In the genomic region with DNA sequence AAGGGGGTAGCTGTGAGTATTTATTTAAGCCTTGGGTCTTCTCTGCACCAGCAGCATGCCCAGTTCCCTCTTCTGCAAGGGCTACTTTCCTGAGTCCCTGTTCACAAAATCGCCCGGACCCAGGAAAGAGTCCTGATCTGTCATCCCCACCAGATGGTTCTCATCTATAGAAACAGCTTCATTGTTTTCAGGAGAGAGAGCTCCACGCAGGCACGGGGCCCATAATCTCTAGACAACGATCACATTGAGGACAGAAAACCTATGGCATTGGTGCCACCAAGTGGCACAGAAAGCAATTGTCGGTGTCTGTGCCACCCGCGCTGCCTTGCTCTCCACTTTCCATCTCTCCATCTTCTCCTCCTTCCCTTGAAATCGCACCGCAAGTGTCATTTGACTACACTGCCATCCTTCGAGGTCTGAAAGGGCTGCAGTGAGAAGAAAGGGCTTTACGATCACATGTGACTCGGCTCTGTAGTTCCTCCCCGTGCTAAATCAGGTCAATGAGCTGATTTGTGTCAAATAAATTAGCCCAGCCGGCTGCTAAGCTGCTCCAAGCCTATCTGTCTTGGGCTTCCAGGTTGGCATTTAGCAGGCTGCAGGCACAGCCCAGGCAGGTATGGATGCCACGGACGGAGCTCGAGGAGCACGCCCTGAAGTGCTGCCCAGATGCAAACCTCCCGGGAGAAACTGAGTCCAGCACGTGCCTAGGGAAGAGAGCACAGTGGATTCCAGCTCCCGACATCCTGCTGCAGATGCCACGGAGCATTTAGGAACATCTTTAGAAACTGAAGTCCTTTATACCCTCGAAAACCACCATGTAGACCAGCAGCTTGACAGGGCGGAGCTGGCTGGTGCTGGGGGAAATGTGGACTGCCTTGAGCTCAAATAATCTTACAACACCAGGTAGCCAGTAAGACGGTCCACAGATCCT, we compare ENCODE assay signal across 9 cellular contexts. TPM values are rescaled to one million over a fixed set of nuclear protein-coding genes. Genes with fewer than 3 reads are reported as not detected.
DNase-seq lines count a peak whose midpoint lies in the region; ATAC-seq and TF ChIP-seq lines count a peak whose summit lies in the region.
"Had no signal": no experiment of that assay in that cellular context is flagged by ENCODE, and none has a peak within 500 bp of the region (broad histone marks: within the 10 kb centered on the region; RNA-seq: fewer than 3 reads in every experiment).

No MANE protein-coding gene starts in this region.

- peaks cover 9% of the 10 kb centered on the region for H3K4me1 Mint-ChIP-seq in CD8-positive, alpha-beta T cell (ENCODE audit: low read depth)
- peaks cover 9% of the 10 kb centered on the region for H3K4me1 Mint-ChIP-seq in activated CD8-positive, alpha-beta T cell treated with anti-CD3 and anti-CD28 coated beads for 36 hours (ENCODE audit: low read depth)
- peaks cover 8% of the 10 kb centered on the region for H3K4me1 Mint-ChIP-seq in stimulated activated naive CD8-positive, alpha-beta T cell treated with anti-CD3 and anti-CD28 coated beads, Interleukin-15, Interleukin-2, amounts not matched to agents 100 ng/mL and 50 ng/mL, for 24 hours (ENCODE audit: low read depth)

- H3K4me1 ChIP-seq in CD8-positive, alpha-beta T cell (ENCODE audit: insufficient read depth, low read length) = peaks cover 5% of the 10 kb centered on the region

- ATAC-seq in CD8-positive, alpha-beta T cell = peak; percentile 90
- ATAC-seq in HG02678 (IDR thresholded peaks at IDR 0.05; ENCODE audit: unreplicated experiment) (peak; percentile 56), GM21528 (IDR thresholded peaks at IDR 0.05; ENCODE audit: low FRiP score, unreplicated experiment) (no peak)
- ATAC-seq in activated CD8-positive, alpha-beta T cell treated with anti-CD3 and anti-CD28 coated beads for 36 hours = peak; percentile 88

- H3K4me3 Mint-ChIP-seq in CD8-positive, alpha-beta T cell = peak overlapping the region; percentile 68
- H3K4me3 Mint-ChIP-seq in activated CD8-positive, alpha-beta T cell treated with anti-CD3 and anti-CD28 coated beads for 36 hours = peak overlapping the region; percentile 40
- H3K4me3 Mint-ChIP-seq in stimulated activated naive CD8-positive, alpha-beta T cell treated with anti-CD3 and anti-CD28 coated beads, Interleukin-15, Interleukin-2, amounts not matched to agents 100 ng/mL and 50 ng/mL, for 24 hours = peak overlapping the region; percentile 42

- peaks cover 4% of the 10 kb centered on the region for H3K27me3 Mint-ChIP-seq in CD8-positive, alpha-beta T cell (ENCODE audit: low read depth)
- H3K27me3 Mint-ChIP-seq in activated CD8-positive, alpha-beta T cell treated with anti-CD3 and anti-CD28 coated beads for 36 hours = peaks cover 3% of the 10 kb centered on the region
- peaks cover 5% of the 10 kb centered on the region for H3K27me3 Mint-ChIP-seq in stimulated activated naive CD8-positive, alpha-beta T cell treated with anti-CD3 and anti-CD28 coated beads, Interleukin-15, Interleukin-2, amounts not matched to agents 100 ng/mL and 50 ng/mL, for 24 hours

- H3K9me3 Mint-ChIP-seq in CD8-positive, alpha-beta T cell = no peaks in the 10 kb centered on the region
- H3K9me3 Mint-ChIP-seq in activated CD8-positive, alpha-beta T cell treated with anti-CD3 and anti-CD28 coated beads for 36 hours = no peaks in the 10 kb centered on the region
- H3K9me3 Mint-ChIP-seq in stimulated activated naive CD8-positive, alpha-beta T cell treated with anti-CD3 and anti-CD28 coated beads, Interleukin-15, Interleukin-2, amounts not matched to agents 100 ng/mL and 50 ng/mL, for 24 hours = no peaks in the 10 kb centered on the region
- H3K9me3 Mint-ChIP-seq: IgD-negative memory B cell had no signal

- peaks cover 9% of the 10 kb centered on the region for H3K36me3 Mint-ChIP-seq in CD8-positive, alpha-beta T cell
- H3K36me3 Mint-ChIP-seq in activated CD8-positive, alpha-beta T cell treated with anti-CD3 and anti-CD28 coated beads for 36 hours (ENCODE audit: low read depth) = no peaks in the 10 kb centered on the region
- H3K36me3 Mint-ChIP-seq in stimulated activated naive CD8-positive, alpha-beta T cell treated with anti-CD3 and anti-CD28 coated beads, Interleukin-15, Interleukin-2, amounts not matched to agents 100 ng/mL and 50 ng/mL, for 24 hours (ENCODE audit: low read depth) = peaks cover 7% of the 10 kb centered on the region
- H3K36me3 Mint-ChIP-seq: IgD-negative memory B cell had no signal

- H3K9me3 ChIP-seq in CD8-positive, alpha-beta T cell (ENCODE audit: low read length) = no peaks in the 10 kb centered on the region

- H3K27ac ChIP-seq in CD8-positive, alpha-beta T cell (ENCODE audit: low read depth, low read length) = no peak overlapping the region

- no peak overlapping the region for H3K27ac Mint-ChIP-seq in CD8-positive, alpha-beta T cell
- no peak overlapping the region for H3K27ac Mint-ChIP-seq in activated CD8-positive, alpha-beta T cell treated with anti-CD3 and anti-CD28 coated beads for 36 hours
- H3K27ac Mint-ChIP-seq in stimulated activated naive CD8-positive, alpha-beta T cell treated with anti-CD3 and anti-CD28 coated beads, Interleukin-15, Interleukin-2, amounts not matched to agents 100 ng/mL and 50 ng/mL, for 24 hours = no peak overlapping the region
- H3K27ac Mint-ChIP-seq: IgD-negative memory B cell had no signal

- H3K36me3 ChIP-seq in CD8-positive, alpha-beta T cell (ENCODE audit: insufficient read depth, low read length) = no peaks in the 10 kb centered on the region

- POLR2A ChIA-PET in CD8-positive, alpha-beta T cell (lab: Charles Lee) = interaction anchor here (0.6 to 0.7 kb wide), 2 partner anchors 391 to 709 kb away, joined by 3 to 4 read pairs; no protein-coding TSS in a partner anchor
- POLR2A ChIA-PET in activated CD8-positive, alpha-beta T cell treated with anti-CD3 and anti-CD28 coated beads for 36 hours (lab: Charles Lee) = interaction anchor here (0.6 kb wide), 1 partner anchor 380 kb away, joined by 3 read pairs; no protein-coding TSS in a partner anchor

- no peaks in the 10 kb centered on the region for H3K27me3 ChIP-seq in CD8-positive, alpha-beta T cell (ENCODE audit: insufficient read depth, low read length)

- intact Hi-C loops in CD8-positive, alpha-beta T cell (cut with DNase I, micrococcal nuclease) = loop anchor here (1.0 to 10.0 kb wide), 4 partner anchors 473 to 711 kb away; no protein-coding TSS in a partner anchor
- intact Hi-C loops in activated CD8-positive, alpha-beta T cell treated with anti-CD3 and anti-CD28 coated beads for 36 hours (cut with micrococcal nuclease) = loop anchor here (10.0 kb wide), 2 partner anchors 246 to 436 kb away; no protein-coding TSS in a partner anchor

- no peak overlapping the region for H3K4me3 ChIP-seq in CD8-positive, alpha-beta T cell (ENCODE audit: low read depth, low read length)

- DNase-seq in CD8-positive, alpha-beta T cell = peak; percentile 17 to 71 (median 50)
- peak; percentile 40 for DNase-seq in NCI-H526 treated with DMSO at 0.1 percent for 48 hours (lab: John Stamatoyannopoulos, UW)
- peak; percentile 65 for DNase-seq in activated CD8-positive, alpha-beta T cell treated with anti-CD3 and anti-CD28 coated beads for 36 hours
- peak; percentile 22 for DNase-seq in effector CD4-positive, alpha-beta T cell
- peak; percentile 92 for DNase-seq in middle frontal gyrus (ENCODE audit: extremely low spot score, low spot score)

- CTCF ChIA-PET in CD8-positive, alpha-beta T cell (lab: Charles Lee) = interaction anchor here (0.6 to 3.1 kb wide), 50 partner anchors 9 to 842 kb away, joined by 3 to 35 read pairs (median 3); no protein-coding TSS in a partner anchor
- CTCF ChIA-PET in activated CD8-positive, alpha-beta T cell treated with anti-CD3 and anti-CD28 coated beads for 36 hours (lab: Charles Lee) = interaction anchor here (0.6 to 4.7 kb wide), 54 partner anchors 9 to 968 kb away, joined by 3 to 23 read pairs (median 4); partner anchors contain the start of gene HRK

- TF ChIP-seq CTCF in CD8-positive, alpha-beta T cell (IDR thresholded peaks at IDR 0.05) = peak; percentile 61
- peak; percentile 63 for TF ChIP-seq CTCF in activated CD8-positive, alpha-beta T cell treated with anti-CD3 and anti-CD28 coated beads for 36 hours (IDR thresholded peaks at IDR 0.05)

RNA-seq across cellular contexts. Expression of gene SPRING1, which starts 28.8 kb away (rescaled TPM):
- total RNA-seq in CD8-positive, alpha-beta T cell = 10 to 100 TPM; 14.1 to 14.4 TPM
- total RNA-seq in activated CD8-positive, alpha-beta T cell treated with anti-CD3 and anti-CD28 coated beads for 36 hours = 10 to 100 TPM; 16.0 to 17.2 TPM

RNA-seq across cellular contexts. Expression of gene RNFT2, which starts 29.0 kb away (rescaled TPM):
- 1 to 10 TPM; 3.8 to 4.1 TPM for total RNA-seq in CD8-positive, alpha-beta T cell
- total RNA-seq in activated CD8-positive, alpha-beta T cell treated with anti-CD3 and anti-CD28 coated beads for 36 hours = 10 to 100 TPM; 10.7 to 11.6 TPM

Comparison
In these comparisons a context has a peak if more than half of its experiments do, and no peak if none do; other contexts are left out.
1. DNase-seq: peak in every context shown above with its lines; median percentile 92 in middle frontal gyrus; 65 in activated CD8-positive, alpha-beta T cell treated with anti-CD3 and anti-CD28 coated beads for 36 hours; 50 in CD8-positive, alpha-beta T cell; 40 in NCI-H526 treated with DMSO at 0.1 percent for 48 hours; 22 in effector CD4-positive, alpha-beta T cell.